10 cellular contexts compared by ENCODE assay signal in the genomic region with DNA sequence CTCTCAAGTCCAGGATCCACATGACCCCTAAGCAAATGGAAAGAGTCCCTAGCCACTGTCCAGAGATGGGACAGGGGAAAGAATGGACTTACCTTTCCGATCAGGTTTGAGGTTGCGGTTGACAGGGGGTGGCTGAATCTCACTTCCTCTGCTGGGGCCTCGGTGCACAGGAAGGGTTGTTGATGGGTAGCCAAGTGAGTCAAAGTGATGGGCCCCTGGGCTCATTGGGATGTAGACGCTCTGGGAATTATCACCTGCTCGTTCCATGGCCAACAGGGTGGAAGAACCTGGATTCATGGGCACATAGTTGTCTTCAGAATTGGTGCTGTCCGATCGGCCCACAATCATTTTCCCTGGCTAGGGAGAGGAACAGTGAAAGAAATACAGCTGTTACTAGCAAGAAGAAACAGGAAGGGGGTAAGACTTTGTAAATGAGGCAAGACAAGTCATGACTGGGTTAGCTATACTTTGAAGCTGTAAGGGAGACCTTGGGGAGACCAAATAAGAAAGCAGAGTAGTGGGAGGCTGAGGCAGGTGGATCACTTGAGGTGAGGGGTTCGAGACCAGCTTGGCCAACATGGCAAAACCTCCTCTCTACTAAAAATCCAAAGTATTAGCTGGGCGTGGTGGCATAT. TPM values are rescaled to one million over a fixed set of nuclear protein-coding genes. Genes with fewer than 3 reads are reported as not detected.
DNase-seq lines count a peak whose midpoint lies in the region; ATAC-seq and TF ChIP-seq lines count a peak whose summit lies in the region.
"Had no signal": no experiment of that assay in that cellular context is flagged by ENCODE, and none has a peak within 500 bp of the region (broad histone marks: within the 10 kb centered on the region; RNA-seq: fewer than 3 reads in every experiment).

No MANE protein-coding gene starts in this region.

- WGBS in H9 (ENCODE audit: extremely low coverage, insufficient read length, low lambda C conversion rate): no CpG with 5 or more reads among the region's 9 CpGs

- no peak overlapping the region for H2AK5ac ChIP-seq in H9 (ENCODE audit: insufficient read length, low read length)

- no peak overlapping the region for H3K56ac ChIP-seq in H9 (ENCODE audit: insufficient read length, low read depth, low read length)

- peaks cover 0 to 92% (median 31%) of the 10 kb centered on the region in 11 experiments; a peak in 10 of 22 replicates for H4K20me1 ChIP-seq in BLaER1 treated with 17β-estradiol and CSF1 and Interleukin-3, amounts not matched to agents 10 nM and 100 nM
- H4K20me1 ChIP-seq in H9 (ENCODE audit: control insufficient read depth, insufficient read depth, insufficient read length) (no peaks in the 10 kb centered on the region), neural progenitor cell (ENCODE audit: low read depth) (no peaks in the 10 kb centered on the region)

- no peak overlapping the region for H3K14ac ChIP-seq in H9 (ENCODE audit: insufficient read depth, low read length)

- no peak overlapping the region for H3K4me3 ChIP-seq in BLaER1 treated with 17β-estradiol and CSF1 and Interleukin-3, amounts not matched to agents 10 nM and 100 nM
- H3K4me3 ChIP-seq in neural progenitor cell: no peak overlapping the region

- no peaks in the 10 kb centered on the region for H3K27me3 ChIP-seq in BLaER1 treated with 17β-estradiol and CSF1 and Interleukin-3, amounts not matched to agents 10 nM and 100 nM
- H3K27me3 ChIP-seq in H9 (ENCODE audit: insufficient read depth, low read length) (no peaks in the 10 kb centered on the region), neural progenitor cell (no peaks in the 10 kb centered on the region)

- H3K27ac ChIP-seq in BLaER1 treated with 17β-estradiol and CSF1 and Interleukin-3, amounts not matched to agents 10 nM and 100 nM: peak overlapping the region in 3 of 11 experiments; percentile 9 to 17 (median 15); a peak in 3 of 22 replicates
- no peak overlapping the region for H3K27ac ChIP-seq in H9 (ENCODE audit: insufficient read length, low read depth, low read length)
- no peak overlapping the region for H3K27ac ChIP-seq in neural progenitor cell

- H2AFZ ChIP-seq in H9 (ENCODE audit: low read length): no peak overlapping the region
- no peak overlapping the region for H2AFZ ChIP-seq in neural progenitor cell (replicated peaks)

- H3K23me2 ChIP-seq in H9 (ENCODE audit: insufficient read length, low read depth, low read length, poor library complexity, severe bottlenecking): no peaks in the 10 kb centered on the region

- H3K36me3 ChIP-seq in BLaER1 treated with 17β-estradiol and CSF1 and Interleukin-3, amounts not matched to agents 10 nM and 100 nM: peaks cover 87 to 97% (median 92%) of the 10 kb centered on the region in 11 experiments
- H3K36me3 ChIP-seq in neural progenitor cell: no peaks in the 10 kb centered on the region

- H2BK20ac ChIP-seq in H9 (ENCODE audit: low read depth, low read length, poor library complexity, severe bottlenecking): no peak overlapping the region

- DNase-seq in H9 (peak; percentile 12), neural progenitor cell (ENCODE audit: low spot score) (no peak), anterior cingulate cortex (lab: John Stamatoyannopoulos, UW) (no peak), NCI-H510A treated with DMSO at 0.1 percent for 48 hours (lab: John Stamatoyannopoulos, UW) (no peak)
- DNase-seq: activated CD4-positive, alpha-beta T cell treated with anti-CD3 and anti-CD28 coated beads for 48 hours; small intestine had no signal

- no peak overlapping the region for H4K8ac ChIP-seq in H9 (replicated peaks; ENCODE audit: insufficient read length, low read depth, low read length)

- H3K4ac ChIP-seq in H9 (ENCODE audit: low read depth, low read length): no peak overlapping the region

- H2BK15ac ChIP-seq in H9 (ENCODE audit: low read depth, low read length): no peak overlapping the region

- H3K4me3 Mint-ChIP-seq in H9 (no peak overlapping the region), neural progenitor cell (no peak overlapping the region)

- H4K91ac ChIP-seq in H9 (ENCODE audit: insufficient read length, low read depth, low read length): no peak overlapping the region

- H3K9me3 Mint-ChIP-seq in H9 (no peaks in the 10 kb centered on the region), neural progenitor cell (no peaks in the 10 kb centered on the region)

- no peak overlapping the region for H2BK5ac ChIP-seq in H9 (ENCODE audit: insufficient read length, low read length)

- peaks cover 20 to 39% (median 34%) of the 10 kb centered on the region in 10 experiments for H3K4me1 ChIP-seq in BLaER1 treated with 17β-estradiol and CSF1 and Interleukin-3, amounts not matched to agents 10 nM and 100 nM
- H3K4me1 ChIP-seq in H9 (ENCODE audit: insufficient read depth, low read length) (no peaks in the 10 kb centered on the region), neural progenitor cell (no peaks in the 10 kb centered on the region)

- no peak overlapping the region for H3T11ph ChIP-seq in H9 (ENCODE audit: low read length)

- peak overlapping the region in 6 of 11 experiments; percentile 17 to 58 (median 44); a peak in 9 of 22 replicates for H3K4me2 ChIP-seq in BLaER1 treated with 17β-estradiol and CSF1 and Interleukin-3, amounts not matched to agents 10 nM and 100 nM
- H3K4me2 ChIP-seq in H9 (ENCODE audit: insufficient read depth, insufficient read length, low read length): no peak overlapping the region
- H3K4me2 ChIP-seq in neural progenitor cell: no peak overlapping the region

- H3K27ac Mint-ChIP-seq in H9 (no peak overlapping the region), neural progenitor cell (no peak overlapping the region)

- H3K79me2 ChIP-seq in H9 (ENCODE audit: insufficient read depth, low read length): no peaks in the 10 kb centered on the region
- no peaks in the 10 kb centered on the region for H3K79me2 ChIP-seq in neural progenitor cell (ENCODE audit: low read depth)

- H2BK12ac ChIP-seq in H9 (ENCODE audit: insufficient read length, low read depth, low read length): no peak overlapping the region

- no peak overlapping the region for H3K18ac ChIP-seq in H9 (ENCODE audit: insufficient read length, low read depth, low read length)

- H4K5ac ChIP-seq in H9 (ENCODE audit: insufficient read length, low read depth, low read length): no peak overlapping the region

- no peaks in the 10 kb centered on the region for H3K4me1 Mint-ChIP-seq in H9
- no peaks in the 10 kb centered on the region for H3K4me1 Mint-ChIP-seq in neural progenitor cell

- H3K79me1 ChIP-seq in H9 (ENCODE audit: insufficient read depth, low read depth, low read length, poor library complexity, severe bottlenecking): no peaks in the 10 kb centered on the region

- no peak for TF ChIP-seq CTCF in H9 (conservative IDR thresholded peaks at IDR 0.05)
- no peak for TF ChIP-seq CTCF in neural progenitor cell (IDR thresholded peaks at IDR 0.05)

- H3K9me3 ChIP-seq in BLaER1 treated with 17β-estradiol and CSF1 and Interleukin-3, amounts not matched to agents 10 nM and 100 nM (replicated peaks in 1 of 11): no peaks in the 10 kb centered on the region
- H3K9me3 ChIP-seq in H9 (ENCODE audit: control insufficient read depth, low read depth, low read length): no peaks in the 10 kb centered on the region
- H3K9me3 ChIP-seq in neural progenitor cell (ENCODE audit: low read depth): no peaks in the 10 kb centered on the region

- no peak overlapping the region for H3K23ac ChIP-seq in H9 (ENCODE audit: insufficient read length, low read depth, low read length)

- peaks cover 0 to 19% (median 15%) of the 10 kb centered on the region in 3 experiments; a peak in 4 of 7 replicates for H3K36me3 Mint-ChIP-seq in H9 (ENCODE audit: insufficient read depth in 1 of 3, low read depth in 3 of 3)
- peaks cover 35% of the 10 kb centered on the region for H3K36me3 Mint-ChIP-seq in neural progenitor cell

- ATAC-seq in GM18873 (IDR thresholded peaks at IDR 0.05; ENCODE audit: low FRiP score, unreplicated experiment) (peak; percentile 66), HG03442 (IDR thresholded peaks at IDR 0.05; ENCODE audit: unreplicated experiment) (peak; percentile 66), SK-N-SH treated with all-trans-retinoic acid at 6 μM for 48 hours (no peak)

- no peak overlapping the region for H2BK120ac ChIP-seq in H9 (ENCODE audit: low read depth, low read length, poor library complexity, severe bottlenecking)

- no peaks in the 10 kb centered on the region for H3K27me3 Mint-ChIP-seq in H9 (ENCODE audit: low read depth)
- H3K27me3 Mint-ChIP-seq in neural progenitor cell (ENCODE audit: insufficient read depth, low read depth): peaks cover 2% of the 10 kb centered on the region

- no peak overlapping the region for H3K9ac ChIP-seq in BLaER1 treated with 17β-estradiol and CSF1 and Interleukin-3, amounts not matched to agents 10 nM and 100 nM
- no peak overlapping the region for H3K9ac ChIP-seq in H9 (ENCODE audit: extremely low read depth, insufficient read length, low read length)
- H3K9ac ChIP-seq in neural progenitor cell: no peak overlapping the region

- no peaks in the 10 kb centered on the region for H3F3A ChIP-seq in neural progenitor cell (ENCODE audit: low read depth)

TF ChIP-seq in SK-N-SH treated with all-trans-retinoic acid at 6 μM for 48 hours, 23 proteins besides CTCF, POLR2A, EP300 and RAD21 (continues in another document):
- TF ChIP-seq BACH2 (CRISPR knock-in tag; IDR thresholded peaks at IDR 0.05; ENCODE audit: borderline replicate concordance): no peak
- no peak for TF ChIP-seq ESRRG (CRISPR knock-in tag; IDR thresholded peaks at IDR 0.05)
- TF ChIP-seq, protein P1, sequence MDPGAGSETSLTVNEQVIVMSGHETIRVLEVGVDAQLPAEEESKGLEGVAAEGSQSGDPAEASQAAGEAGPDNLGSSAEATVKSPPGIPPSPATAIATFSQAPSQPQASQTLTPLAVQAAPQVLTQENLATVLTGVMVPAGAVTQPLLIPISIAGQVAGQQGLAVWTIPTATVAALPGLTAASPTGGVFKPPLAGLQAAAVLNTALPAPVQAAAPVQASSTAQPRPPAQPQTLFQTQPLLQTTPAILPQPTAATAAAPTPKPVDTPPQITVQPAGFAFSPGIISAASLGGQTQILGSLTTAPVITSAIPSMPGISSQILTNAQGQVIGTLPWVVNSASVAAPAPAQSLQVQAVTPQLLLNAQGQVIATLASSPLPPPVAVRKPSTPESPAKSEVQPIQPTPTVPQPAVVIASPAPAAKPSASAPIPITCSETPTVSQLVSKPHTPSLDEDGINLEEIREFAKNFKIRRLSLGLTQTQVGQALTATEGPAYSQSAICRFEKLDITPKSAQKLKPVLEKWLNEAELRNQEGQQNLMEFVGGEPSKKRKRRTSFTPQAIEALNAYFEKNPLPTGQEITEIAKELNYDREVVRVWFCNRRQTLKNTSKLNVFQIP (CRISPR knock-in tag; IDR thresholded peaks at IDR 0.05; ENCODE audit: borderline replicate concordance, low read depth): no peak

RNA-seq across cellular contexts. Expression of a gene that starts 34.7 kb away (rescaled TPM):
- total RNA-seq in H9 (2021) (6.8 and 7.7 TPM in 2 replicates), neural progenitor cell (ENCODE audit: low replicate concordance) (4.2 and 12.5 TPM in 2 replicates)

RNA-seq across cellular contexts. Expression of a gene that starts 35.0 kb away (rescaled TPM):
- 4.0 and 4.3 TPM in 2 replicates for total RNA-seq in H9 (2021)
- 0.90 and 2.3 TPM in 2 replicates for total RNA-seq in neural progenitor cell (ENCODE audit: low replicate concordance)

Comparison
In these comparisons a context has a peak if more than half of its experiments do, and no peak if none do; other contexts are left out.
1. H3K4me2 ChIP-seq: peak in BLaER1 treated with 17β-estradiol and CSF1 and Interleukin-3, amounts not matched to agents 10 nM and 100 nM (6 of 11); none in H9 (single experiment) and neural progenitor cell (single experiment).